In genomic region chr9:37632479-37632878, GRCh38 we compare ENCODE assay signal across 26 cellular contexts. TPM values are rescaled to one million over a fixed set of nuclear protein-coding genes. Genes with fewer than 3 reads are reported as not detected.
"Had no signal": no experiment of that assay in that cellular context is flagged by ENCODE, and none has a peak within 500 bp of the region (broad histone marks: within the 10 kb centered on the region; RNA-seq: fewer than 3 reads in every experiment).

No MANE protein-coding gene starts in this region.

- H3K4me1 ChIP-seq: body of pancreas, SJSA1 had no signal

- H3K4me3 ChIP-seq: body of pancreas, SJSA1 had no signal

- H3K27ac ChIP-seq: body of pancreas, SJSA1 had no signal

- H3K27me3 ChIP-seq: body of pancreas, SJSA1 had no signal

- H3K9me3 ChIP-seq: body of pancreas, SJSA1 had no signal

- DNase-seq: activated CD4-positive, alpha-beta T cell treated with anti-CD3 and anti-CD28 coated beads for 48 hours; activated CD4-positive, alpha-beta T cell treated with anti-CD3 and anti-CD28 coated beads, Interleukin-2, amount 50 U/mL, for 4 hours; activated CD4-positive, CD25-positive, alpha-beta regulatory T cell treated with anti-CD3 and anti-CD28 coated beads, Interleukin-2, amount 50 U/mL, for 72 hours; activated CD8-positive, alpha-beta memory T cell treated with anti-CD3 and anti-CD28 coated beads, Interleukin-2, amount 50 U/mL, for 48 hours; activated CD8-positive, alpha-beta T cell treated with anti-CD3 and anti-CD28 coated beads, Interleukin-2, amount 10 ng/mL, durations not matched to agents 7 days and 5 days; activated naive CD4-positive, alpha-beta T cell treated with anti-CD3 and anti-CD28 coated beads, Interleukin-2, amount 50 U/mL, for 16 hours; activated naive CD8-positive, alpha-beta T cell treated with anti-CD3 and anti-CD28 coated beads, Interleukin-2, amount 10 ng/mL, durations not matched to agents 7 days and 5 days; activated T-cell treated with anti-CD3 and anti-CD28 coated beads, Interleukin-2, amount 50 U/mL, for 1 hour; aorta; body of pancreas; central memory CD4-positive, alpha-beta T cell; NCI-H1048; NCI-H146; NCI-H187 treated with DMSO at 0.1 percent for 48 hours; NCI-H2081 treated with DMSO at 0.1 percent for 48 hours; NCI-H2227 treated with DMSO at 0.1 percent for 48 hours; NCI-H446 treated with DMSO at 0.1 percent for 48 hours; NCI-H524 treated with DMSO at 0.1 percent for 48 hours; NCI-H748 treated with DMSO at 0.1 percent for 48 hours; RPMI8226; T-helper 1 cell had no signal

- H3K36me3 ChIP-seq: SJSA1 had no signal

RNA-seq across cellular contexts. Expression of gene FRMPD1, which starts 18.3 kb away (rescaled TPM):
- total RNA-seq: activated CD8-positive, alpha-beta T cell treated with anti-CD3 and anti-CD28 coated beads, Interleukin-2, amount 10 ng/mL, durations not matched to agents 7 days and 5 days; activated naive CD8-positive, alpha-beta T cell treated with anti-CD3 and anti-CD28 coated beads, Interleukin-2, amount 10 ng/mL, durations not matched to agents 7 days and 5 days; bronchial epithelial cell; chondrocyte; OCI-LY7; SJSA1; T-helper 2 cell treated with Interferon-gamma antibody and Interleukin-4, amounts not matched to agents 100 ng/mL and 5 ng/mL, for 36 hours had no signal
- polyA plus RNA-seq: aorta had no signal
